Comparison of ENCODE assay signal across 9 cellular contexts in genomic region chr16:11201498-11202259, GRCh38. TPM values are rescaled to one million over a fixed set of nuclear protein-coding genes. Genes with fewer than 3 reads are reported as not detected.
DNase-seq lines count a peak whose midpoint lies in the region; FAIRE-seq and TF ChIP-seq lines count a peak whose summit lies in the region.
"Had no signal": no experiment of that assay in that cellular context is flagged by ENCODE, and none has a peak within 500 bp of the region (broad histone marks: within the 10 kb centered on the region; RNA-seq: fewer than 3 reads in every experiment).

No MANE protein-coding gene starts in this region.

- 66 to 85% methylated on average over 11 of the region's 15 CpGs for WGBS in thyroid gland, 2 donors

- TF ChIP-seq POLR2A in thyroid gland (IDR thresholded peaks at IDR 0.05), result no peak

- no peak for FAIRE-seq in GM19239 (lab: Jason Lieb, UNC)

- H3K9me3 ChIP-seq in thyroid gland, result no peaks in the 10 kb centered on the region

- peak; percentile 34 for DNase-seq in DMS53 (lab: John Stamatoyannopoulos, UW)
- no peak for DNase-seq in DMS53 treated with DMSO at 0.1 percent for 48 hours (lab: John Stamatoyannopoulos, UW; ENCODE audit: unreplicated experiment)
- DNase-seq in NCI-H226, result peak; percentile 91
- peak; percentile 26 to 83 for DNase-seq in dermis microvascular lymphatic vessel endothelial cell (ENCODE audit: low read depth in 2 of 2)
- no peak for DNase-seq in progenitor cell of endocrine pancreas (ENCODE audit: low spot score, unreplicated experiment)
- DNase-seq in GM19239 (ENCODE audit: insufficient read length, low spot score), result no peak
- no peak for DNase-seq in thyroid gland
- DNase-seq in substantia nigra (lab: John Stamatoyannopoulos, UW), result no peak

- intact Hi-C loops in thyroid gland (cut with DNase I), result no loop called here

- H3K27ac Mint-ChIP-seq in progenitor cell of endocrine pancreas, result peak overlapping the region; percentile 76

- H3K27ac ChIP-seq in thyroid gland, result no peak overlapping the region
- no peak overlapping the region for H3K27ac ChIP-seq in substantia nigra (ENCODE audit: low read depth, low read length, poor library complexity, severe bottlenecking)
- H3K27ac ChIP-seq: 22Rv1 had no signal

- TF ChIP-seq CTCF in progenitor cell of endocrine pancreas (IDR thresholded peaks at IDR 0.05; ENCODE audit: unreplicated experiment), result no peak
- TF ChIP-seq CTCF in thyroid gland (IDR thresholded peaks at IDR 0.05), result no peak

- no peak overlapping the region for H3K4me3 ChIP-seq in thyroid gland (replicated peaks in 1 of 3)

- peaks cover 15% of the 10 kb centered on the region for H3K4me1 Mint-ChIP-seq in progenitor cell of endocrine pancreas (ENCODE audit: low read depth)

- H3K27me3 Mint-ChIP-seq in progenitor cell of endocrine pancreas, result peaks cover 21% of the 10 kb centered on the region

- no peaks in the 10 kb centered on the region for H3K36me3 ChIP-seq in thyroid gland

- H3K27me3 ChIP-seq in thyroid gland, result no peaks in the 10 kb centered on the region

- H3K36me3 Mint-ChIP-seq in progenitor cell of endocrine pancreas (ENCODE audit: insufficient read depth), result no peaks in the 10 kb centered on the region

- H3K9me3 Mint-ChIP-seq in progenitor cell of endocrine pancreas (ENCODE audit: low read depth), result no peaks in the 10 kb centered on the region

- peaks cover 0 to 28% of the 10 kb centered on the region in 2 donors for H3K4me1 ChIP-seq in thyroid gland

- H3K4me3 Mint-ChIP-seq in progenitor cell of endocrine pancreas (ENCODE audit: low read depth), result no peak overlapping the region

RNA-seq across cellular contexts. Expression of gene SOCS1, which starts 54.3 kb away (rescaled TPM):
- total RNA-seq in dermis microvascular lymphatic vessel endothelial cell (0.26 and 0.51 TPM in 2 replicates), progenitor cell of endocrine pancreas (6.6 and 6.8 TPM in 2 replicates), thyroid gland (10 to 100 TPM in 1 of 4 donors, 1 to 10 TPM in 3; 2.4 to 11.3 (median 6.2) TPM)

Comparison
In these comparisons a context has a peak if more than half of its experiments do, and no peak if none do; other contexts are left out.
1. DNase-seq: peak in DMS53 (single experiment), NCI-H226 (single experiment) and dermis microvascular lymphatic vessel endothelial cell (2 of 2); none in DMS53 treated with DMSO at 0.1 percent for 48 hours (single experiment), progenitor cell of endocrine pancreas (single experiment), GM19239 (single experiment), thyroid gland (0 of 2) and substantia nigra (0 of 49).